21 cellular contexts compared by ENCODE assay signal in the genomic region with DNA sequence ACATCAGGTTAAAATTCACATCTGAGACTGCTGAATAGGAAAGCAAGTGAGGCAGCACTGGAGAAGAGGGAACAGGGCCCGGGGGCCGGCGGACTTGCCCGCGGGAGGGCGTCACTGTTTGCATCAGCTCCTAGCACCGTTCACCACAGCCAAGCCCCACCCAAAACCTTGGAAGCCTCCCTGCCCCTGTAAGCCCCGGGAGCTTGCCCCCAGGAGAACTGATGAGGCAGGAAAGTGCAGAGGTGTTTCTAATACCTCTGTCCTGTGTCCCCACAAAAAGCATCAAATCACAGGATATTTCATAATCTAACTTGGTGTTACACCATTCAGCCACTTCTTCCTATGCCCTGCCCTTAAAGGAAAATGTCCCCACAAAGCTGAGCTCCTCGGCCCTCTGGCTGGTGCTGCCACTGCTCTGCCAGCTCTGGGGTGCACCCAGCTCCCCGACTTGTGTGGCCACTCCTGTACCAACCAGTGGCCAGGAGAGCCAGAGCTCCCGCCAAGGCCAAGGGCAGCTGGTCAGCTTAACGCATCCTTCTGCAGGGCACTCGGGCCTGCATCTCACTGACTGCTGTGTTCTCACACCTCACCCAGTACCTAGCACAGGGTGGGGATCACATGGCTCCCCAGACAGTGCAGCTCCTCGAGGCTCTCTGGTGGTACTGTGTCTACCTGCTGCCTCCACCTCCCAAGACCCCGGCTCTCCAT. TPM values are rescaled to one million over a fixed set of nuclear protein-coding genes. Genes with fewer than 3 reads are reported as not detected.
DNase-seq lines count a peak whose midpoint lies in the region; ATAC-seq and TF ChIP-seq lines count a peak whose summit lies in the region.
"Had no signal": no experiment of that assay in that cellular context is flagged by ENCODE, and none has a peak within 500 bp of the region (broad histone marks: within the 10 kb centered on the region; RNA-seq: fewer than 3 reads in every experiment).

No MANE protein-coding gene starts in this region.

- H3K4me3 ChIP-seq in spleen (peak overlapping the region in 1 of 8 donors; percentile 47), sigmoid colon (no peak overlapping the region)
- H3K4me3 ChIP-seq: esophagus muscularis mucosa, gastroesophageal sphincter, right atrium auricular region, thoracic aorta had no signal

- WGBS in spleen, 5 donors: 49 to 69% (median 58%) methylated on average over 14 to 15 of the region's 15 CpGs
- WGBS in sigmoid colon, 2 donors: 75 to 83% methylated on average over 15 of the region's 15 CpGs

- peaks cover 0 to 32% (median 2%) of the 10 kb centered on the region in 7 donors for H3K27me3 ChIP-seq in spleen (replicated peaks in 1 of 7)
- peaks cover 0 to 29% (median 5%) of the 10 kb centered on the region in 3 donors for H3K27me3 ChIP-seq in sigmoid colon
- H3K27me3 ChIP-seq: right atrium auricular region had no signal

- TF ChIP-seq CTCF in spleen (IDR thresholded peaks at IDR 0.05 in 8 of 11, conservative IDR thresholded peaks at IDR 0.05 in 3 of 11) (no peak), sigmoid colon (IDR thresholded peaks at IDR 0.05) (no peak)

- no peaks in the 10 kb centered on the region for H3K9me3 ChIP-seq in spleen
- no peaks in the 10 kb centered on the region for H3K9me3 ChIP-seq in sigmoid colon
- H3K9me3 ChIP-seq: esophagus muscularis mucosa, gastroesophageal sphincter, right atrium auricular region, thoracic aorta had no signal

- DNase-seq in Kasumi-1 (lab: John Stamatoyannopoulos, UW) (peak; percentile 54 to 58), OCI-M1 (lab: John Stamatoyannopoulos, UW) (peak; percentile 0), islet precursor cell (peak; percentile 40), spleen (peak; percentile 85), sigmoid colon (no peak)
- DNase-seq: amniotic stem cell, H7, IMR-90, NCI-H1048, NCI-H1930, NCI-H226, occipital lobe, T-helper 1 cell had no signal

- H3K36me3 ChIP-seq in spleen (no peaks in the 10 kb centered on the region), sigmoid colon (no peaks in the 10 kb centered on the region)
- H3K36me3 ChIP-seq: esophagus muscularis mucosa, gastroesophageal sphincter, right atrium auricular region, thoracic aorta had no signal

- no peak for TF ChIP-seq EP300 in sigmoid colon (IDR thresholded peaks at IDR 0.05)

- H3K4me1 ChIP-seq in spleen: peaks cover 0 to 51% (median 3%) of the 10 kb centered on the region in 6 donors
- no peaks in the 10 kb centered on the region for H3K4me1 ChIP-seq in sigmoid colon
- H3K4me1 ChIP-seq: esophagus muscularis mucosa, gastroesophageal sphincter had no signal

- no peak for TF ChIP-seq POLR2A in spleen (IDR thresholded peaks at IDR 0.05)
- TF ChIP-seq POLR2A in sigmoid colon (IDR thresholded peaks at IDR 0.05): no peak

- no peak for ATAC-seq in HG02571 (IDR thresholded peaks at IDR 0.05; ENCODE audit: unreplicated experiment)
- ATAC-seq in HG03571 (IDR thresholded peaks at IDR 0.05; ENCODE audit: unreplicated experiment): no peak
- ATAC-seq: gastroesophageal sphincter, left colon had no signal

- intact Hi-C loops in spleen (cut with DNase I; ENCODE audit: low total_unique reads): loop anchor here (5.0 kb wide), 1 partner anchor 179 kb away; no protein-coding TSS in a partner anchor
- intact Hi-C loops in sigmoid colon (cut with DNase I): no loop called here

- H3K27ac ChIP-seq in spleen (peak overlapping the region in 7 of 8 donors; percentile 59 to 95 (median 84)), sigmoid colon (no peak overlapping the region)
- H3K27ac ChIP-seq: esophagus muscularis mucosa, gastroesophageal sphincter, right atrium auricular region, thoracic aorta had no signal

RNA-seq across cellular contexts. Expression of a gene that starts 47.2 kb away (rescaled TPM):
- total RNA-seq in spleen: not detected
- polyA plus RNA-seq in spleen: not detected
- total RNA-seq in sigmoid colon: not detected
- not detected for polyA plus RNA-seq in sigmoid colon
- total RNA-seq: cardiac septum, esophagus muscularis mucosa, gastroesophageal sphincter, IMR-90, left colon, right atrium auricular region, thoracic aorta had no signal
- polyA plus RNA-seq: IMR-90 had no signal

RNA-seq across cellular contexts. Expression of a gene that starts 50.9 kb away (rescaled TPM):
- total RNA-seq in spleen: 100 to 1,000 TPM in 3 of 7 donors, 10 to 100 TPM in 4; 68.1 to 109 (median 93.2) TPM
- 10 to 100 TPM in 2 of 3 donors, 1 to 10 TPM in 1; 9.7 to 23.8 (median 10.2) TPM for polyA plus RNA-seq in spleen
- total RNA-seq in sigmoid colon: 10 to 100 TPM; 27.5 to 60.4 (median 36.1) TPM
- 10 to 100 TPM in 1 of 3 donors, 1 to 10 TPM in 2; 3.6 to 30.8 (median 8.1) TPM for polyA plus RNA-seq in sigmoid colon

Comparison
In these comparisons a context has a peak if more than half of its experiments do, and no peak if none do; other contexts are left out.
1. H3K27ac ChIP-seq: peak in spleen (7 of 8); none in sigmoid colon (0 of 4).